Comparison of ENCODE assay signal across 8 cellular contexts in the genomic region with DNA sequence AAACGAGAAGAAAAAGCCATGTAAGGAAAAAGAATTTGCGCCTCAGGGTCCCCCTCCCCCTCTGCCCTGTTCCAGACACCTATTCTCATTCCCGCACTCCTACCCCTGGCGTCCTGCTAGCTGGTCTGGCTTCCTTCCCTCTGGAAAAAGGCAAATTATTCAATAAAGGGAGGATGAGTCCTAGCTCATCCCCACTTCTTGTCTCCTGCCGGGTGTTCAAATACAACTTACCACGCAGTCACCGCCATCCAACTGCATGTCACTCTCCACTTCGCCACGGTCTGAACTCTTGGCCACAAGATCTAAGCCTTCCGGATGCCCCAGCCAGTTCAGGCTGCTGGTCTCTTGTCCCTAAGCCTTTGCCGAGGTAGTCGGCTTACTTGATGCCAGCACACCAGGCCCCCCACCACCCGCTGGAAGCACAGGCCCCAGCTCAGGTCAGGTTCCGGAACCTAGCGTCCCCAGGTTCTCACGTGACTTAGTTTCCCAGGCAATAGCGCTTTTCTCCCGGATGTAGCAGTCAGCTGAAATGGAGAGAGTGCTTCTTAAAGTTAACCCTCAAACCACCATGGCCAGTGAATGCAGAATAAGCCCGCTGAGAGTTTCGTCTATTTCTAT.
A peak's percentile ranks its signal among the peaks of the same experiment; 100 is the strongest.
DNase-seq lines count a peak whose midpoint lies in the region; ATAC-seq and TF ChIP-seq lines count a peak whose summit lies in the region.

No MANE protein-coding gene starts in this region.

- H2AFZ ChIP-seq in GM23248 (peak overlapping the region; percentile 98), neuron (ENCODE audit: low read depth, low read length) (peak overlapping the region; percentile 41)

- peak overlapping the region; percentile 87 for H3K9ac ChIP-seq in GM23248

- H3K27ac ChIP-seq in GM23248 (peak overlapping the region; percentile 67), RWPE2 (ENCODE audit: poor library complexity, severe bottlenecking) (peak overlapping the region; percentile 26), substantia nigra (ENCODE audit: low read depth, low read length, poor library complexity, severe bottlenecking) (peak overlapping the region; percentile 45)

- no peaks in the 10 kb centered on the region for H4K20me1 ChIP-seq in GM23248 (ENCODE audit: insufficient read depth)

- H3K27me3 ChIP-seq in GM23248 (replicated peaks; ENCODE audit: insufficient read depth) (no peaks in the 10 kb centered on the region), RWPE2 (ENCODE audit: insufficient read depth, poor library complexity, severe bottlenecking) (no peaks in the 10 kb centered on the region), neuron (ENCODE audit: insufficient read depth, low read length) (no peaks in the 10 kb centered on the region)

- DNase-seq in EH (ENCODE audit: low read depth) = peak; percentile 77
- DNase-seq in GM23248 = peak; percentile 81
- DNase-seq in LHCN-M2 (ENCODE audit: low read depth) = peak; percentile 73
- no peak for DNase-seq in RWPE2 (ENCODE audit: low spot score)
- DNase-seq in activated gamma-delta T cell (lab: John Stamatoyannopoulos, UW) = peak; percentile 10
- DNase-seq in foreskin melanocyte = peak; percentile 45
- peak in 48 of 49 donors; percentile 0 to 80 (median 34) for DNase-seq in substantia nigra (lab: John Stamatoyannopoulos, UW)

- peaks cover 5% of the 10 kb centered on the region; the same call in 1 of the 2 replicates for H3K4me1 ChIP-seq in GM23248 (ENCODE audit: insufficient read depth)
- H3K4me1 ChIP-seq in RWPE2 (ENCODE audit: insufficient read depth, poor library complexity, severe bottlenecking) = no peaks in the 10 kb centered on the region
- no peaks in the 10 kb centered on the region for H3K4me1 ChIP-seq in neuron (ENCODE audit: insufficient read depth, low read length)

- H3K4me3 ChIP-seq in GM23248 = peak overlapping the region; percentile 99
- H3K4me3 ChIP-seq in RWPE2 (ENCODE audit: severe bottlenecking) = peak overlapping the region; percentile 56
- peak overlapping the region; percentile 60 for H3K4me3 ChIP-seq in neuron (ENCODE audit: low read length)

- no peaks in the 10 kb centered on the region for H3K9me3 ChIP-seq in GM23248 (ENCODE audit: low read depth)
- H3K9me3 ChIP-seq in RWPE2 (ENCODE audit: severe bottlenecking) = no peaks in the 10 kb centered on the region
- no peaks in the 10 kb centered on the region for H3K9me3 ChIP-seq in neuron (ENCODE audit: low read length)

- 1 to 2% methylated on average over 18 to 20 of the region's 20 CpGs for WGBS in GM23248 (ENCODE audit: low coverage in 1 of 2, low lambda C conversion rate in 2 of 2, missing lambda C conversion rate in 2 of 2), 2 experiments

- peak; percentile 89 for ATAC-seq in RWPE2 (ENCODE audit: low read depth)

- H3F3A ChIP-seq in GM23248 (ENCODE audit: insufficient read depth) = no peaks in the 10 kb centered on the region

- no peaks in the 10 kb centered on the region for H3K9me2 ChIP-seq in GM23248 (ENCODE audit: insufficient read depth)

- in situ Hi-C loops in GM23248 (cut with MboI) = no loop called here

- peak overlapping the region; percentile 84 for H3K4me2 ChIP-seq in GM23248 (ENCODE audit: unreplicated experiment)

- TF ChIP-seq CTCF in RWPE2 (IDR thresholded peaks at IDR 0.05; ENCODE audit: poor library complexity, severe bottlenecking) = no peak

- no peaks in the 10 kb centered on the region for H3K36me3 ChIP-seq in GM23248 (ENCODE audit: low read depth)
- H3K36me3 ChIP-seq in RWPE2 (ENCODE audit: low read depth) = no peaks in the 10 kb centered on the region
- H3K36me3 ChIP-seq in neuron (ENCODE audit: insufficient read depth, low read length) = no peaks in the 10 kb centered on the region

- peaks cover 65% of the 10 kb centered on the region for H3K79me2 ChIP-seq in GM23248 (ENCODE audit: insufficient read depth)
